15 cellular contexts compared by ENCODE assay signal in genomic region chr6:139449611-139450000, GRCh38.
A peak's percentile ranks its signal among the peaks of the same experiment; 100 is the strongest.
DNase-seq lines count a peak whose midpoint lies in the region; ATAC-seq and TF ChIP-seq lines count a peak whose summit lies in the region.
"Had no signal": no experiment of that assay in that cellular context is flagged by ENCODE, and none has a peak within 500 bp of the region (broad histone marks: within the 10 kb centered on the region; RNA-seq: fewer than 3 reads in every experiment).

No MANE protein-coding gene starts in this region.

- intact Hi-C loops in Calu3 (cut with micrococcal nuclease; ENCODE audit: unreplicated experiment) (no loop called here), PC-3 (cut with micrococcal nuclease) (no loop called here), thyroid gland (cut with DNase I) (no loop called here)

- H3K36me3 Mint-ChIP-seq in Calu3 (ENCODE audit: insufficient read depth, unreplicated experiment) (no peaks in the 10 kb centered on the region), endothelial cell (ENCODE audit: low read depth, unreplicated experiment) (no peaks in the 10 kb centered on the region)
- H3K36me3 Mint-ChIP-seq: type B pancreatic cell had no signal

- H3K36me3 ChIP-seq in PC-3 (ENCODE audit: low read depth, low read length): no peaks in the 10 kb centered on the region
- no peaks in the 10 kb centered on the region for H3K36me3 ChIP-seq in mesodermal cell (ENCODE audit: control insufficient read depth, insufficient read depth, low read length)
- H3K36me3 ChIP-seq in thyroid gland: no peaks in the 10 kb centered on the region
- H3K36me3 ChIP-seq: brain microvascular endothelial cell, prostate gland had no signal

- no peaks in the 10 kb centered on the region for H3F3A ChIP-seq in PC-3 (ENCODE audit: low read length, unreplicated experiment)

- H3K4me3 ChIP-seq in PC-3 (ENCODE audit: low read length): no peak overlapping the region
- no peak overlapping the region for H3K4me3 ChIP-seq in mesodermal cell (ENCODE audit: extremely low read depth, insufficient read depth, low read length, poor library complexity, severe bottlenecking)
- no peak overlapping the region for H3K4me3 ChIP-seq in thyroid gland (replicated peaks in 1 of 3)
- H3K4me3 ChIP-seq: prostate gland had no signal

- H3K4me1 Mint-ChIP-seq in Calu3 (ENCODE audit: low read depth, unreplicated experiment): no peaks in the 10 kb centered on the region
- peaks cover 35% of the 10 kb centered on the region for H3K4me1 Mint-ChIP-seq in endothelial cell (ENCODE audit: unreplicated experiment)

- no peak for DNase-seq in Calu3
- DNase-seq in PC-3: peak; percentile 12
- no peak for DNase-seq in endothelial cell (ENCODE audit: low spot score)
- DNase-seq in thyroid gland: no peak
- no peak for DNase-seq in NCI-H1436 treated with DMSO at 0.1 percent for 48 hours (lab: John Stamatoyannopoulos, UW)
- no peak for DNase-seq in DMS153 (lab: John Stamatoyannopoulos, UW)
- no peak for DNase-seq in activated CD4-positive, CD25-positive, alpha-beta regulatory T cell (lab: John Stamatoyannopoulos, UW)
- DNase-seq: activated effector memory CD4-positive, alpha-beta T cell treated with anti-CD3 and anti-CD28 coated beads, Interleukin-2, amount 50 U/mL, for 16 hours; brain microvascular endothelial cell; NCI-H1105 treated with DMSO at 0.1 percent for 48 hours; NCI-H526 treated with DMSO at 0.1 percent for 48 hours; T1000 had no signal

- no peak for TF ChIP-seq POLR2A in thyroid gland (IDR thresholded peaks at IDR 0.05)

- H3K4me2 ChIP-seq in PC-3 (ENCODE audit: low read length): no peak overlapping the region

- H3K27me3 ChIP-seq in PC-3 (ENCODE audit: low read length) (no peaks in the 10 kb centered on the region), thyroid gland (no peaks in the 10 kb centered on the region)
- H3K27me3 ChIP-seq: brain microvascular endothelial cell had no signal

- H3K79me2 ChIP-seq in PC-3 (ENCODE audit: low read length): no peaks in the 10 kb centered on the region

- no peak for TF ChIP-seq CTCF in Calu3 (IDR thresholded peaks at IDR 0.05; ENCODE audit: unreplicated experiment)
- no peak for TF ChIP-seq CTCF in PC-3 (conservative IDR thresholded peaks at IDR 0.05; ENCODE audit: low read depth, low read length)
- no peak for TF ChIP-seq CTCF in endothelial cell (IDR thresholded peaks at IDR 0.05; ENCODE audit: unreplicated experiment)
- no peak for TF ChIP-seq CTCF in thyroid gland (IDR thresholded peaks at IDR 0.05)

- H3K9me3 Mint-ChIP-seq in Calu3 (ENCODE audit: low read depth, unreplicated experiment): no peaks in the 10 kb centered on the region
- no peaks in the 10 kb centered on the region for H3K9me3 Mint-ChIP-seq in endothelial cell (ENCODE audit: unreplicated experiment)
- H3K9me3 Mint-ChIP-seq: type B pancreatic cell had no signal

- H3K4me3 Mint-ChIP-seq in Calu3 (ENCODE audit: low read depth, unreplicated experiment): no peak overlapping the region
- H3K4me3 Mint-ChIP-seq in endothelial cell (ENCODE audit: unreplicated experiment): no peak overlapping the region
- H3K4me3 Mint-ChIP-seq: type B pancreatic cell had no signal

- POLR2A ChIA-PET in PC-3 (lab: Charles Lee; ENCODE audit: unreplicated experiment): no interaction called here

- H4K20me1 ChIP-seq in PC-3 (ENCODE audit: low read length): no peaks in the 10 kb centered on the region

- H3K27ac Mint-ChIP-seq in Calu3 (ENCODE audit: unreplicated experiment) (peak overlapping the region; percentile 15), endothelial cell (ENCODE audit: unreplicated experiment) (peak overlapping the region; percentile 76)
- H3K27ac Mint-ChIP-seq: type B pancreatic cell had no signal

- CTCF ChIA-PET in Calu3 (lab: Charles Lee): no interaction called here
- CTCF ChIA-PET in PC-3 (lab: Charles Lee): no interaction called here

- H3K9me3 ChIP-seq in PC-3 (ENCODE audit: low read length) (no peaks in the 10 kb centered on the region), mesodermal cell (ENCODE audit: control insufficient read depth, low read length) (peaks cover 3% of the 10 kb centered on the region), thyroid gland (no peaks in the 10 kb centered on the region)
- H3K9me3 ChIP-seq: prostate gland had no signal

- H3K9me2 ChIP-seq in PC-3 (replicated peaks; ENCODE audit: low read length): no peaks in the 10 kb centered on the region

- no peaks in the 10 kb centered on the region for H3K27me3 Mint-ChIP-seq in Calu3 (ENCODE audit: unreplicated experiment)
- H3K27me3 Mint-ChIP-seq in endothelial cell (ENCODE audit: unreplicated experiment): no peaks in the 10 kb centered on the region
- H3K27me3 Mint-ChIP-seq: type B pancreatic cell had no signal

- ATAC-seq in PC-3: no peak

- no peak overlapping the region for H3K9ac ChIP-seq in PC-3 (ENCODE audit: low read length)

- no peaks in the 10 kb centered on the region for H3K4me1 ChIP-seq in PC-3 (ENCODE audit: insufficient read depth, low read length)
- peaks cover 43% of the 10 kb centered on the region for H3K4me1 ChIP-seq in mesodermal cell (ENCODE audit: control insufficient read depth, insufficient read depth, low read length, poor library complexity, severe bottlenecking)
- H3K4me1 ChIP-seq in thyroid gland: peaks cover 8 to 10% of the 10 kb centered on the region in 2 donors
- H3K4me1 ChIP-seq: prostate gland had no signal

- peak overlapping the region; percentile 62; the same call in 1 of the 2 replicates for H2AFZ ChIP-seq in PC-3 (ENCODE audit: low read length)

- BruUV-seq in Calu3 (replicated peaks; lab: Mats Ljungman, UMichigan) (no TSS peak), PC-3 (replicated peaks; lab: Mats Ljungman, UMichigan) (no TSS peak)

- H3K27ac ChIP-seq in PC-3 (ENCODE audit: low read length): no peak overlapping the region
- peak overlapping the region; percentile 67 for H3K27ac ChIP-seq in mesodermal cell (ENCODE audit: low read depth, low read length, severe bottlenecking)
- no peak overlapping the region for H3K27ac ChIP-seq in thyroid gland
- H3K27ac ChIP-seq: prostate gland had no signal
